ENCODE assay signal across 3 cellular contexts in the genomic region with DNA sequence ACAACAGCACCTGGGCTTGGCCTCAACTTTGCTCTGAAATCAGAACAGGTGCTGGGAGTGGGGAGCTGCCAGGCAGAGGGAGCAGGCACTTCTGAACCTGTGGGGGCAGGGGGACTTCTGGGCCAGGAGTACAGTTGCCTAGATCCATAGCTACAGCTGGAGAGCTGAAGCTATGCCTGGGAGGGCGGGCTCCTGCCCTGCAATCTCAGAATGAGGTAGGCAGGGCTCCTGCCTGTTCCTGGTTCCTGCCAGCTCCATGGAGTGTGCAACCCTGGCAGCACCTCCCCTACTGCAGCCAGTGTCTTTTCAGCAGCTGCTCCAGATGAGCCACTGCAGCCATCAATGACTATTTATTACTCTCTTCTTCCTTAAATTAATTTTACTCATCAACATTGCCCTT.
"Had no signal": no experiment of that assay in that cellular context is flagged by ENCODE, and none has a peak within 500 bp of the region (broad histone marks: within the 10 kb centered on the region; RNA-seq: fewer than 3 reads in every experiment).

No MANE protein-coding gene starts in this region.

- DNase-seq: GDM1, GF-D8 had no signal

- H3K4me3 ChIP-seq: GM12878 had no signal
